ENCODE assay signal across 6 cellular contexts in the genomic region with DNA sequence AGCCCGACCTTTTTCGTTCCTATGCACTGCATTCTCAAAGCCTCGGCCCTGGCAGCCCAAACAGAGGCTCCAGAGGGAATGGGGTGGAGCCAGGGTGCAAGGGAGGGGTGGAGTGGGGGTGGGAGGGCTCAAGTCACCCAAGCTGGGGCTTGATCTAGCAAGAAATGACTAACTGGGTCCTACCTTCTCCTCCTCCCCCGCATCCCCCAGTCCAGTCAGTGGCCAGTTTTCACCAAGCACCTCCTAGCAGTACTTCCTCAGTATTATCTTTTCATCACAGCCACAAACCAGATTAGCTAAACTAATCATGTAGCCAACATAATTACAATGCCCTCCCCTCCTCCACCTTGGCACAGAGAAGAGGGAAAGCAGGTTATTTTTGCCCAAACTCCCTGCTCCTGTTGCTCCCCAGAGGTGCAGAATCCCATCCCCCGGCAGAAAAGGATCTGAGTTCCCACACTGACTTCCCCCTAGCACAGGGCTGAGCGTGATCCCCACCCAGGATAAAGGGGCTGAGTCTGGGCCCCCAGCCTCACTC. TPM values are rescaled to one million over a fixed set of nuclear protein-coding genes. Genes with fewer than 3 reads are reported as not detected.
A peak's percentile ranks its signal among the peaks of the same experiment; 100 is the strongest.
DNase-seq lines count a peak whose midpoint lies in the region; TF ChIP-seq lines count a peak whose summit lies in the region.

No MANE protein-coding gene starts in this region.

- intact Hi-C loops in spleen (cut with DNase I; ENCODE audit: low total_unique reads), result no loop called here

- H3K27me3 ChIP-seq in fibroblast of lung (ENCODE audit: control insufficient read depth, insufficient read depth, low read length) (peaks cover 3% of the 10 kb centered on the region), suprapubic skin (no peaks in the 10 kb centered on the region), spleen (replicated peaks in 1 of 7) (peaks cover 0 to 55% (median 19%) of the 10 kb centered on the region in 7 donors)

- H3K36me3 ChIP-seq in fibroblast of lung (ENCODE audit: control insufficient read depth, insufficient read depth, low read length) (no peaks in the 10 kb centered on the region), suprapubic skin (no peaks in the 10 kb centered on the region), spleen (no peaks in the 10 kb centered on the region)

- H3K9ac ChIP-seq in fibroblast of lung (ENCODE audit: insufficient read depth, low read length), result no peak overlapping the region

- H4K20me1 ChIP-seq in fibroblast of lung (ENCODE audit: control insufficient read depth, extremely low read depth, insufficient read depth, low read length), result no peaks in the 10 kb centered on the region

- DNase-seq in MV-4-11 (lab: John Stamatoyannopoulos, UW), result peak; percentile 34
- peak; percentile 43 to 84 for DNase-seq in fibroblast of lung (ENCODE audit: low read depth in 2 of 2)
- no peak for DNase-seq in suprapubic skin (ENCODE audit: low spot score in 2 of 2)
- DNase-seq in NCI-H2107 (lab: John Stamatoyannopoulos, UW), result no peak
- DNase-seq in spleen, result no peak
- no peak for DNase-seq in NCI-H748 treated with DMSO at 0.1 percent for 48 hours (lab: John Stamatoyannopoulos, UW)

- TF ChIP-seq CTCF in fibroblast of lung (conservative IDR thresholded peaks at IDR 0.05 in 1 of 2, IDR thresholded peaks at IDR 0.05 in 1 of 2; ENCODE audit: low read depth in 1 of 2, low read length in 2 of 2) (no peak), suprapubic skin (IDR thresholded peaks at IDR 0.05) (no peak), spleen (IDR thresholded peaks at IDR 0.05 in 8 of 11, conservative IDR thresholded peaks at IDR 0.05 in 3 of 11) (no peak)

- no peak for TF ChIP-seq POLR2A in suprapubic skin (IDR thresholded peaks at IDR 0.05)
- TF ChIP-seq POLR2A in spleen (IDR thresholded peaks at IDR 0.05), result no peak

- H2AFZ ChIP-seq in fibroblast of lung (ENCODE audit: low read length), result no peak overlapping the region

- H3K4me3 ChIP-seq in fibroblast of lung (replicated peaks in 1 of 4; ENCODE audit: control extremely low read depth in 1 of 4, insufficient read depth in 1 of 4, low read depth in 3 of 4, low read length in 4 of 4), result peak overlapping the region in 1 of 4 experiments; percentile 67
- H3K4me3 ChIP-seq in suprapubic skin, result peak overlapping the region; percentile 97
- H3K4me3 ChIP-seq in spleen, result peak overlapping the region in 4 of 8 donors; percentile 55 to 82 (median 63)

- peak overlapping the region; percentile 64 for H3K4me2 ChIP-seq in fibroblast of lung (ENCODE audit: extremely low read depth, insufficient read depth, low read length)

- H3K79me2 ChIP-seq in fibroblast of lung (ENCODE audit: control insufficient read depth, insufficient read depth, low read length), result no peaks in the 10 kb centered on the region

- 27% methylated on average over 6 of the region's 6 CpGs for WGBS in suprapubic skin
- 26 to 52% (median 39%) methylated on average over 6 of the region's 6 CpGs for WGBS in spleen, 5 donors

- TF ChIP-seq EP300 in suprapubic skin (IDR thresholded peaks at IDR 0.05), result no peak

- H3K9me3 ChIP-seq in fibroblast of lung (ENCODE audit: control insufficient read depth, insufficient read depth, low read depth, low read length) (no peaks in the 10 kb centered on the region), suprapubic skin (no peaks in the 10 kb centered on the region), spleen (no peaks in the 10 kb centered on the region)

- peaks cover 5% of the 10 kb centered on the region for H3K4me1 ChIP-seq in fibroblast of lung (ENCODE audit: control insufficient read depth, extremely low read depth, insufficient read depth, low read length)
- peaks cover 80% of the 10 kb centered on the region for H3K4me1 ChIP-seq in suprapubic skin
- H3K4me1 ChIP-seq in spleen, result peaks cover 26 to 79% (median 47%) of the 10 kb centered on the region in 6 donors

- no peak overlapping the region for H3K27ac ChIP-seq in fibroblast of lung (ENCODE audit: insufficient read depth, low read length)
- peak overlapping the region; percentile 100 for H3K27ac ChIP-seq in suprapubic skin
- peak overlapping the region in 4 of 8 donors; percentile 33 to 81 (median 56) for H3K27ac ChIP-seq in spleen

RNA-seq across cellular contexts. Expression of a gene that starts 2.2 kb away (rescaled TPM):
- 6.4 and 13.2 TPM in 2 replicates for total RNA-seq in fibroblast of lung
- polyA plus RNA-seq in fibroblast of lung, result 3.2 and 12.6 TPM in 2 replicates
- polyA plus RNA-seq in fibroblast of lung (2012), result 11.4 and 32.0 TPM in 2 replicates
- polyA minus RNA-seq in fibroblast of lung (ENCODE audit: low replicate concordance), result 27.7 and 74.6 TPM in 2 replicates
- total RNA-seq in suprapubic skin, result 1,000 to 10,000 TPM; 1,107 to 2,369 (median 1,992) TPM
- 10 to 100 TPM; 17.3 to 73.1 (median 45.3) TPM for total RNA-seq in spleen
- polyA plus RNA-seq in spleen, result 10 to 100 TPM; 13.7 to 17.4 (median 14.3) TPM

RNA-seq across cellular contexts. Expression of a gene that starts 27.5 kb away (rescaled TPM):
- total RNA-seq in fibroblast of lung (36.8 and 42.1 TPM in 2 replicates), suprapubic skin (10 to 100 TPM in 1 of 4 donors, 1 to 10 TPM in 3; 8.5 to 18.6 (median 9.2) TPM), spleen (1 to 10 TPM; 5.5 to 7.1 (median 6.0) TPM)
- polyA plus RNA-seq in fibroblast of lung (29.1 and 37.0 TPM in 2 replicates), spleen (1 to 10 TPM; 3.3 to 5.1 (median 3.5) TPM)
- 30.8 and 43.3 TPM in 2 replicates for polyA plus RNA-seq in fibroblast of lung (2012)
- polyA minus RNA-seq in fibroblast of lung (ENCODE audit: low replicate concordance), result 23.6 and 31.5 TPM in 2 replicates

RNA-seq across cellular contexts. Expression of a gene that starts 28.5 kb away (rescaled TPM):
- total RNA-seq in fibroblast of lung (182 and 211 TPM in 2 replicates), suprapubic skin (10 to 100 TPM; 11.7 to 14.8 (median 12.4) TPM), spleen (10 to 100 TPM; 14.8 to 30.8 (median 16.7) TPM)
- polyA plus RNA-seq in fibroblast of lung (242 and 262 TPM in 2 replicates), spleen (10 to 100 TPM in 1 of 3 donors, 1 to 10 TPM in 2; 9.6 to 18.9 (median 9.9) TPM)
- polyA plus RNA-seq in fibroblast of lung (2012), result 225 and 257 TPM in 2 replicates
- 224 and 295 TPM in 2 replicates for polyA minus RNA-seq in fibroblast of lung (ENCODE audit: low replicate concordance)

RNA-seq across cellular contexts. Expression of a gene that starts 49.8 kb away (rescaled TPM):
- total RNA-seq in fibroblast of lung (0.17 and 0.26 TPM in 2 replicates), suprapubic skin (1 to 10 TPM; 1.0 to 9.3 (median 1.2) TPM), spleen (1 to 10 TPM in 5 of 7 donors, under 1 TPM in 2; 0.83 to 8.4 (median 1.7) TPM)
- polyA plus RNA-seq in fibroblast of lung (0.01 and 0.02 TPM in 2 replicates), spleen (under 1 TPM; 0.33 to 0.58 (median 0.54) TPM)
- not detected in 2 replicates for polyA plus RNA-seq in fibroblast of lung (2012)
- not detected in 2 replicates for polyA minus RNA-seq in fibroblast of lung (ENCODE audit: low replicate concordance)

RNA-seq across cellular contexts. Expression of a gene that starts 51.8 kb away (rescaled TPM):
- total RNA-seq in fibroblast of lung, result 61.9 and 88.1 TPM in 2 replicates
- polyA plus RNA-seq in fibroblast of lung, result 83.5 and 101 TPM in 2 replicates
- polyA plus RNA-seq in fibroblast of lung (2012), result 58.5 and 81.4 TPM in 2 replicates
- 22.6 and 33.2 TPM in 2 replicates for polyA minus RNA-seq in fibroblast of lung (ENCODE audit: low replicate concordance)
- 10 to 100 TPM; 21.6 to 41.2 (median 30.7) TPM for total RNA-seq in suprapubic skin
- total RNA-seq in spleen, result 10 to 100 TPM; 17.0 to 43.9 (median 26.0) TPM
- polyA plus RNA-seq in spleen, result 10 to 100 TPM; 38.9 to 62.7 (median 60.9) TPM

Comparison
In these comparisons a context has a peak if more than half of its experiments do, and no peak if none do; other contexts are left out.
1. DNase-seq: peak in MV-4-11 (single experiment) and fibroblast of lung (2 of 2); none in suprapubic skin (0 of 2), NCI-H2107 (single experiment), spleen (single experiment) and NCI-H748 treated with DMSO at 0.1 percent for 48 hours (single experiment).
2. RNA of a gene that starts 2.2 kb away (total RNA-seq): 1,107 to 2,369 TPM in suprapubic skin; 17.3 to 73.1 TPM in spleen and 6.4 to 13.2 TPM in fibroblast of lung; every median in the first group is over 10 times any median in the second.